Comparison of ENCODE assay signal across 23 cellular contexts in genomic region chr3:192482391-192482790, GRCh38.
A peak's percentile ranks its signal among the peaks of the same experiment; 100 is the strongest.
DNase-seq lines count a peak whose midpoint lies in the region; ATAC-seq, FAIRE-seq and TF ChIP-seq lines count a peak whose summit lies in the region.
"Had no signal": no experiment of that assay in that cellular context is flagged by ENCODE, and none has a peak within 500 bp of the region (broad histone marks: within the 10 kb centered on the region; RNA-seq: fewer than 3 reads in every experiment).

No MANE protein-coding gene starts in this region.

- FAIRE-seq in astrocyte (lab: Jason Lieb, UNC) (no peak), kidney (lab: Jason Lieb, UNC) (no peak)

- no peak overlapping the region for H3K27ac Mint-ChIP-seq in astrocyte (ENCODE audit: unreplicated experiment)
- H3K27ac Mint-ChIP-seq: GM23338 had no signal

- H3K4me1 ChIP-seq in ACC112 (ENCODE audit: control insufficient read depth, insufficient read depth, low read length, unreplicated experiment) = peaks cover 7% of the 10 kb centered on the region
- peaks cover 8% of the 10 kb centered on the region for H3K4me1 ChIP-seq in astrocyte (ENCODE audit: insufficient read depth, low read length)
- no peaks in the 10 kb centered on the region for H3K4me1 ChIP-seq in kidney (ENCODE audit: control insufficient read depth in 1 of 2, insufficient read depth in 1 of 2, low read depth in 1 of 2, low read length in 2 of 2)
- H3K4me1 ChIP-seq: HAP-1, Peyer's patch had no signal

- H3K27me3 ChIP-seq in ACC112 (ENCODE audit: insufficient read depth, low read length) (no peaks in the 10 kb centered on the region), astrocyte (ENCODE audit: insufficient read depth, low read length) (no peaks in the 10 kb centered on the region)
- H3K27me3 ChIP-seq: Peyer's patch had no signal

- H2AFZ ChIP-seq in ACC112 (ENCODE audit: low read length, unreplicated experiment) (no peak overlapping the region), astrocyte (ENCODE audit: low read depth, low read length) (no peak overlapping the region)
- H2AFZ ChIP-seq: GM23338 had no signal

- DNase-seq in NCI-H226 (peak; percentile 58), astrocyte (ENCODE audit: low read depth) (peak; percentile 13), fibroblast of mammary gland (ENCODE audit: low read depth) (peak; percentile 63), kidney (no peak), NCI-H1105 (lab: John Stamatoyannopoulos, UW) (no peak)
- DNase-seq: Calu3; CD8-positive, alpha-beta memory T cell; Karpas-422; MM.1S; NCI-H1048; NCI-H1436 treated with DMSO at 0.1 percent for 48 hours; NCI-H2029 treated with DMSO at 0.1 percent for 48 hours; NCI-H345; NCI-H524; NCI-H82; Peyer's patch; Right ventricle myocardium superior had no signal

- no peak overlapping the region for H3K4me3 ChIP-seq in ACC112 (ENCODE audit: low read depth, low read length)
- H3K4me3 ChIP-seq in astrocyte (ENCODE audit: insufficient read depth, low read depth, low read length) = no peak overlapping the region
- no peak overlapping the region for H3K4me3 ChIP-seq in fibroblast of mammary gland (ENCODE audit: control insufficient read depth, low read depth, low read length)
- H3K4me3 ChIP-seq in kidney (ENCODE audit: low read length in 2 of 2) = no peak overlapping the region
- H3K4me3 ChIP-seq: GM23338, HAP-1, Peyer's patch had no signal

- H3K27me3 Mint-ChIP-seq in astrocyte (ENCODE audit: low read depth, unreplicated experiment) = no peaks in the 10 kb centered on the region
- H3K27me3 Mint-ChIP-seq: CD8-positive, alpha-beta memory T cell had no signal

- peak overlapping the region; percentile 18 for H3K4me2 ChIP-seq in astrocyte (ENCODE audit: low read length)
- H3K4me2 ChIP-seq: GM23338 had no signal

- H3K27ac ChIP-seq in ACC112 (ENCODE audit: low read depth, low read length) = peak overlapping the region; percentile 71
- H3K27ac ChIP-seq in astrocyte (ENCODE audit: low read depth, low read length) = peak overlapping the region; percentile 24
- H3K27ac ChIP-seq in kidney (ENCODE audit: low read depth in 2 of 2, low read length in 2 of 2) = no peak overlapping the region
- H3K27ac ChIP-seq: C4-2B, Peyer's patch had no signal

- ATAC-seq in GM19395 (IDR thresholded peaks at IDR 0.05; ENCODE audit: unreplicated experiment) = no peak
- no peak for ATAC-seq in HG02852 (IDR thresholded peaks at IDR 0.05; ENCODE audit: unreplicated experiment)
- ATAC-seq: GM23338 had no signal

- no peak overlapping the region for H3K4me3 Mint-ChIP-seq in astrocyte (ENCODE audit: unreplicated experiment)
- H3K4me3 Mint-ChIP-seq: CD8-positive, alpha-beta memory T cell; GM23338 had no signal

- H3K9me3 Mint-ChIP-seq in astrocyte (ENCODE audit: unreplicated experiment) = no peaks in the 10 kb centered on the region
- H3K9me3 Mint-ChIP-seq: CD8-positive, alpha-beta memory T cell; GM23338 had no signal

- TF ChIP-seq CTCF in astrocyte (IDR thresholded peaks at IDR 0.05; ENCODE audit: insufficient read depth, low read depth, low read length) = no peak
- no peak for TF ChIP-seq CTCF in fibroblast of mammary gland (conservative IDR thresholded peaks at IDR 0.05; ENCODE audit: control insufficient read depth, insufficient read depth, low read depth, low read length)
- TF ChIP-seq CTCF in kidney (IDR thresholded peaks at IDR 0.05; ENCODE audit: borderline replicate concordance, extremely low read depth, insufficient read depth) = no peak

- H3K9ac ChIP-seq in astrocyte (ENCODE audit: low read length) (no peak overlapping the region), kidney (ENCODE audit: low read length in 2 of 2) (no peak overlapping the region)

- H3K36me3 Mint-ChIP-seq in astrocyte (ENCODE audit: low read depth, unreplicated experiment) = no peaks in the 10 kb centered on the region
- H3K36me3 Mint-ChIP-seq: CD8-positive, alpha-beta memory T cell had no signal

- H3K79me2 ChIP-seq in ACC112 (ENCODE audit: control insufficient read depth, insufficient read depth, low read length, unreplicated experiment) (no peaks in the 10 kb centered on the region), astrocyte (ENCODE audit: insufficient read depth, low read length) (no peaks in the 10 kb centered on the region)

- intact Hi-C loops in kidney (cut with DNase I) = no loop called here

- H3K9me3 ChIP-seq in astrocyte (ENCODE audit: insufficient read depth, low read depth, low read length) = no peaks in the 10 kb centered on the region
- H3K9me3 ChIP-seq in kidney (ENCODE audit: control insufficient read depth in 1 of 2, low read length in 2 of 2) = no peaks in the 10 kb centered on the region
- H3K9me3 ChIP-seq: HAP-1, Peyer's patch had no signal

- H4K20me1 ChIP-seq in astrocyte (ENCODE audit: insufficient read depth, low read length) = no peaks in the 10 kb centered on the region

- H3K36me3 ChIP-seq in ACC112 (ENCODE audit: insufficient read depth, low read length) (no peaks in the 10 kb centered on the region), astrocyte (ENCODE audit: insufficient read depth, low read length) (no peaks in the 10 kb centered on the region), kidney (ENCODE audit: control insufficient read depth in 1 of 2, insufficient read depth in 2 of 2, low read length in 2 of 2) (no peaks in the 10 kb centered on the region)
- H3K36me3 ChIP-seq: HAP-1, Peyer's patch had no signal

- H3K4me1 Mint-ChIP-seq in astrocyte (ENCODE audit: low read depth, unreplicated experiment) = no peaks in the 10 kb centered on the region
- H3K4me1 Mint-ChIP-seq: GM23338 had no signal

Comparison
In these comparisons a context has a peak if more than half of its experiments do, and no peak if none do; other contexts are left out.
1. H3K27ac ChIP-seq: peak in ACC112 (single experiment) and astrocyte (single experiment); none in kidney (0 of 2).
2. DNase-seq: peak in NCI-H226 (single experiment), astrocyte (single experiment) and fibroblast of mammary gland (single experiment); none in kidney (single experiment) and NCI-H1105 (single experiment).